Comparison of ENCODE assay signal across 2 cellular contexts in the genomic region with DNA sequence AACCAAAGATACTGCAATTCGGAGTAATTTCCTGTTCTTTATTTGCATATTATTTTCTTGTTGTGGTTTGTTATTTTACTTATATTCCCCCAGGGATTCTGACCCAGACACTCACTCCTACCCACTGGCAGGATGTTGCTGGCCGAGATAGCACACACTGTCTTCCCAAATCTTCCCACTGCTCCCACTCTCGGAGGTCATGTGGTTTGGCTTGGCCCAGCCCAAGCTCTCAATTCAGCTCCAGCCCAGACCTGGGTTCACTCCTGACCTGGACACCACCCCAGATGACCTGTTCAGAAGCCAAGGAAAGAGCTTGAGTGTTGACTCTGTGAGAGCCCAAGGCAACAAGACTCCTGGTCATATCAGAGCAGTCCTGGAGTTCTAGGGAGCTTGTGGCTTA.
TF ChIP-seq lines count a peak whose summit lies in the region.

No MANE protein-coding gene starts in this region.

TF ChIP-seq in HepG2, 621 proteins besides CTCF, POLR2A, EP300 and RAD21:
- no peak for TF ChIP-seq ZMAT3 (CRISPR knock-in tag; conservative IDR thresholded peaks at IDR 0.05)
- TF ChIP-seq CREB1 (IDR thresholded peaks at IDR 0.05) = no peak
- TF ChIP-seq CREB1 (CRISPR knock-in tag; IDR thresholded peaks at IDR 0.05) = 0 out of 2 replicates have a peak, but pooled peaks have one; percentile 15
- 0 out of 2 replicates have a peak, but pooled peaks have one; percentile 2 for TF ChIP-seq ZNF788 (CRISPR knock-in tag; IDR thresholded peaks at IDR 0.05; ENCODE audit: borderline replicate concordance)

TF ChIP-seq in H1, 55 proteins besides CTCF, POLR2A, EP300 and RAD21:
- TF ChIP-seq BCL11A (IDR thresholded peaks at IDR 0.05; ENCODE audit: low read depth in 2 of 2, low read length in 2 of 2) (no peak), CREB1 (IDR thresholded peaks at IDR 0.05) (no peak), SP4 (IDR thresholded peaks at IDR 0.05; ENCODE audit: low read length) (no peak), TCF12 (IDR thresholded peaks at IDR 0.05; ENCODE audit: low read depth, low read length) (no peak), BRCA1 (IDR thresholded peaks at IDR 0.05; ENCODE audit: low read depth, low read length) (no peak), POLR2AphosphoS5 (IDR thresholded peaks at IDR 0.05; ENCODE audit: low read depth, low read length) (no peak), JUN (IDR thresholded peaks at IDR 0.05; ENCODE audit: low read depth, low read length) (no peak), GABPA (IDR thresholded peaks at IDR 0.05; ENCODE audit: borderline replicate concordance, insufficient read depth, low read length) (no peak), ZNF274 (IDR thresholded peaks at IDR 0.05; ENCODE audit: borderline replicate concordance, extremely low read depth, low read length) (no peak), RXRA (IDR thresholded peaks at IDR 0.05; ENCODE audit: insufficient read depth, low read depth, low read length) (no peak), HDAC6 (IDR thresholded peaks at IDR 0.05; ENCODE audit: low read depth, low read length) (no peak), CHD2 (IDR thresholded peaks at IDR 0.05; ENCODE audit: low read length) (no peak), SUZ12 (IDR thresholded peaks at IDR 0.05; ENCODE audit: low read length) (no peak)
- TF ChIP-seq, protein P1, sequence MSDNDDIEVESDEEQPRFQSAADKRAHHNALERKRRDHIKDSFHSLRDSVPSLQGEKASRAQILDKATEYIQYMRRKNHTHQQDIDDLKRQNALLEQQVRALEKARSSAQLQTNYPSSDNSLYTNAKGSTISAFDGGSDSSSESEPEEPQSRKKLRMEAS (IDR thresholded peaks at IDR 0.05) = no peak
- TF ChIP-seq, protein P2, sequence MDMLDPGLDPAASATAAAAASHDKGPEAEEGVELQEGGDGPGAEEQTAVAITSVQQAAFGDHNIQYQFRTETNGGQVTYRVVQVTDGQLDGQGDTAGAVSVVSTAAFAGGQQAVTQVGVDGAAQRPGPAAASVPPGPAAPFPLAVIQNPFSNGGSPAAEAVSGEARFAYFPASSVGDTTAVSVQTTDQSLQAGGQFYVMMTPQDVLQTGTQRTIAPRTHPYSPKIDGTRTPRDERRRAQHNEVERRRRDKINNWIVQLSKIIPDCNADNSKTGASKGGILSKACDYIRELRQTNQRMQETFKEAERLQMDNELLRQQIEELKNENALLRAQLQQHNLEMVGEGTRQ (IDR thresholded peaks at IDR 0.05; ENCODE audit: low read length) = no peak
- TF ChIP-seq, protein P3, sequence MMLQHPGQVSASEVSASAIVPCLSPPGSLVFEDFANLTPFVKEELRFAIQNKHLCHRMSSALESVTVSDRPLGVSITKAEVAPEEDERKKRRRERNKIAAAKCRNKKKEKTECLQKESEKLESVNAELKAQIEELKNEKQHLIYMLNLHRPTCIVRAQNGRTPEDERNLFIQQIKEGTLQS (IDR thresholded peaks at IDR 0.05; ENCODE audit: insufficient read depth, low read depth, low read length) = no peak
